ENCODE assay signal across 13 cellular contexts in genomic region chr17:16328997-16329396, GRCh38. TPM values are rescaled to one million over a fixed set of nuclear protein-coding genes. Genes with fewer than 3 reads are reported as not detected.
DNase-seq lines count a peak whose midpoint lies in the region; ATAC-seq, FAIRE-seq and TF ChIP-seq lines count a peak whose summit lies in the region.
"Had no signal": no experiment of that assay in that cellular context is flagged by ENCODE, and none has a peak within 500 bp of the region (broad histone marks: within the 10 kb centered on the region; RNA-seq: fewer than 3 reads in every experiment).

No MANE protein-coding gene starts in this region.

- TF ChIP-seq POLR2A in endothelial cell of umbilical vein (IDR thresholded peaks at IDR 0.05; ENCODE audit: low read depth, low read length): no peak

- no peaks in the 10 kb centered on the region for H3K9me3 ChIP-seq in endothelial cell of umbilical vein (replicated peaks; ENCODE audit: control insufficient read depth, insufficient read depth, low read length)
- H3K9me3 ChIP-seq in small intestine (ENCODE audit: control insufficient read depth, low read depth): no peaks in the 10 kb centered on the region
- H3K9me3 ChIP-seq: esophagus muscularis mucosa, psoas muscle had no signal

- H3K9me1 ChIP-seq in endothelial cell of umbilical vein (replicated peaks; ENCODE audit: control insufficient read depth, extremely low read depth, insufficient read depth, low read length): no peaks in the 10 kb centered on the region

- CTCF ChIA-PET in endothelial cell of umbilical vein (lab: Charles Lee): no interaction called here

- TF ChIP-seq CTCF in GM12874 (IDR thresholded peaks at IDR 0.05; ENCODE audit: insufficient read depth, low read depth, low read length): peak; percentile 25; the same call in 1 of the 2 replicates
- TF ChIP-seq CTCF in endothelial cell of umbilical vein (IDR thresholded peaks at IDR 0.05; ENCODE audit: extremely low read depth in 1 of 2, insufficient read depth in 1 of 2, low read depth in 1 of 2, low read length in 2 of 2): peak; percentile 4 to 17

- H4K20me1 ChIP-seq in endothelial cell of umbilical vein (replicated peaks; ENCODE audit: control insufficient read depth, extremely low read depth, insufficient read depth, low read length): no peaks in the 10 kb centered on the region

- WGBS in small intestine, 3 donors: 6 to 30% (median 7%) methylated on average over 1 of the region's 1 CpG

- dilution Hi-C loops in endothelial cell of umbilical vein (cut with MboI; ENCODE audit: extremely low pct_ligation_motif_present, low sequenced_read_pairs): no loop called here

- H3K4me2 ChIP-seq in endothelial cell of umbilical vein (ENCODE audit: insufficient read depth, low read length): no peak overlapping the region

- no peaks in the 10 kb centered on the region for H3K79me2 ChIP-seq in endothelial cell of umbilical vein (ENCODE audit: control insufficient read depth, insufficient read depth, low read length)

- FAIRE-seq in endothelial cell of umbilical vein (lab: Jason Lieb, UNC) (no peak), small intestine (lab: Jason Lieb, UNC) (no peak)

- H3K27ac ChIP-seq in endothelial cell of umbilical vein (ENCODE audit: insufficient read depth, low read depth, low read length) (no peak overlapping the region), small intestine (ENCODE audit: low read depth in 1 of 2, low read length in 1 of 2) (peak overlapping the region; percentile 15 to 24)
- H3K27ac ChIP-seq: psoas muscle, SK-N-MC had no signal

- H3K4me3 ChIP-seq in endothelial cell of umbilical vein (replicated peaks in 1 of 3; ENCODE audit: insufficient read depth in 1 of 3, low read depth in 1 of 3, low read length in 3 of 3) (no peak overlapping the region), small intestine (ENCODE audit: low read depth in 1 of 2, low read length in 2 of 2) (no peak overlapping the region)
- H3K4me3 ChIP-seq: psoas muscle, SK-N-MC had no signal

- intact Hi-C loops in endothelial cell of umbilical vein (cut with micrococcal nuclease): no loop called here
- intact Hi-C loops in cardiac septum (cut with DNase I): no loop called here

- H2AFZ ChIP-seq in endothelial cell of umbilical vein (ENCODE audit: low read depth, low read length): no peak overlapping the region

- ATAC-seq in HG03520 (IDR thresholded peaks at IDR 0.05; ENCODE audit: unreplicated experiment): no peak
- ATAC-seq: activated CD8-positive, alpha-beta T cell treated with anti-CD3 and anti-CD28 coated beads for 36 hours; psoas muscle had no signal

- H3K9ac ChIP-seq in endothelial cell of umbilical vein (replicated peaks; ENCODE audit: extremely low read depth, insufficient read depth, low read length): no peak overlapping the region

- DNase-seq in NCI-H2171 treated with DMSO at 0.1 percent for 48 hours (lab: John Stamatoyannopoulos, UW) (peak; percentile 87), endothelial cell of umbilical vein (ENCODE audit: low read depth, low spot score) (peak; percentile 6), small intestine (peak; percentile 31), epidermal melanocyte (ENCODE audit: insufficient read length, low spot score) (no peak), cardiac septum (ENCODE audit: low spot score) (no peak)
- no peak for DNase-seq in activated CD4-positive, alpha-beta T cell treated with anti-CD3 and anti-CD28 coated beads, Interleukin-2, amount 50 U/mL, for 1 hour
- DNase-seq: activated CD8-positive, alpha-beta T cell treated with anti-CD3 and anti-CD28 coated beads for 36 hours; activated naive CD8-positive, alpha-beta T cell treated with anti-CD3 and anti-CD28 coated beads, Interleukin-2, amount 10 ng/mL, durations not matched to agents 7 days and 5 days had no signal

- H3K27me3 ChIP-seq in endothelial cell of umbilical vein (ENCODE audit: control insufficient read depth in 2 of 2, insufficient read depth in 2 of 2, low read length in 2 of 2) (no peaks in the 10 kb centered on the region), small intestine (ENCODE audit: control insufficient read depth in 2 of 2, insufficient read depth in 2 of 2, low read length in 2 of 2) (no peaks in the 10 kb centered on the region)
- H3K27me3 ChIP-seq: esophagus muscularis mucosa had no signal

- H3K36me3 ChIP-seq in endothelial cell of umbilical vein (ENCODE audit: control insufficient read depth in 2 of 2, extremely low read depth in 1 of 2, insufficient read depth in 2 of 2, low read length in 2 of 2) (no peaks in the 10 kb centered on the region), small intestine (ENCODE audit: control insufficient read depth in 2 of 2, insufficient read depth in 2 of 2, low read length in 2 of 2) (peaks cover 0 to 3% of the 10 kb centered on the region in 2 donors)

- POLR2A ChIA-PET in endothelial cell of umbilical vein (lab: Charles Lee): no interaction called here

- peaks cover 5% of the 10 kb centered on the region for H3K4me1 ChIP-seq in endothelial cell of umbilical vein (ENCODE audit: control insufficient read depth, extremely low read depth, insufficient read depth, low read length)
- H3K4me1 ChIP-seq in small intestine (ENCODE audit: control insufficient read depth in 2 of 2, insufficient read depth in 1 of 2, low read depth in 1 of 2, low read length in 1 of 2): peaks cover 0 to 2% of the 10 kb centered on the region in 2 donors
- H3K4me1 ChIP-seq: psoas muscle had no signal

- BruUV-seq in endothelial cell of umbilical vein (replicated peaks; lab: Mats Ljungman, UMichigan): no TSS peak

TF ChIP-seq in endothelial cell of umbilical vein, 7 proteins besides CTCF, POLR2A, EP300 and RAD21:
- no peak for TF ChIP-seq GATA2 (IDR thresholded peaks at IDR 0.05; ENCODE audit: insufficient read depth, insufficient read length, low read depth, low read length)
- TF ChIP-seq FOS (IDR thresholded peaks at IDR 0.05; ENCODE audit: borderline replicate concordance, insufficient read depth, low read length): no peak
- no peak for TF ChIP-seq MYC (IDR thresholded peaks at IDR 0.05; ENCODE audit: low read depth, low read length)
- TF ChIP-seq, protein P1, sequence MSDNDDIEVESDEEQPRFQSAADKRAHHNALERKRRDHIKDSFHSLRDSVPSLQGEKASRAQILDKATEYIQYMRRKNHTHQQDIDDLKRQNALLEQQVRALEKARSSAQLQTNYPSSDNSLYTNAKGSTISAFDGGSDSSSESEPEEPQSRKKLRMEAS (IDR thresholded peaks at IDR 0.05; ENCODE audit: insufficient read depth, insufficient read length): no peak
- no peak for TF ChIP-seq EZH2 (IDR thresholded peaks at IDR 0.05; ENCODE audit: borderline replicate concordance, low read depth, low read length, severe bottlenecking)
- no peak for TF ChIP-seq POLR2AphosphoS5 (IDR thresholded peaks at IDR 0.05; ENCODE audit: insufficient read depth, low read depth, low read length)
- no peak for TF ChIP-seq JUN (IDR thresholded peaks at IDR 0.05; ENCODE audit: borderline replicate concordance, insufficient read depth, insufficient read length, low read depth)

RNA-seq across cellular contexts. Expression of gene CENPV, which starts 24.3 kb away (rescaled TPM):
- total RNA-seq in endothelial cell of umbilical vein (41.6 and 44.0 TPM in 2 replicates), cardiac septum (2.9 TPM)
- polyA plus RNA-seq in endothelial cell of umbilical vein (29.9 and 38.2 TPM in 2 replicates), small intestine (100 to 1,000 TPM; 115 to 185 (median 163) TPM)
- polyA plus RNA-seq in endothelial cell of umbilical vein (2011; cell fraction: cytosol; rRNA removed): 40.3 and 59.3 TPM in 2 replicates
- polyA plus RNA-seq in endothelial cell of umbilical vein (2011; cell fraction: nucleus; rRNA removed): 41.7 and 43.2 TPM in 2 replicates
- polyA plus RNA-seq in endothelial cell of umbilical vein (2012): 23.2 and 43.9 TPM in 2 replicates
- polyA minus RNA-seq in endothelial cell of umbilical vein: 19.6 and 30.1 TPM in 2 replicates
- polyA minus RNA-seq in endothelial cell of umbilical vein (2011; cell fraction: cytosol; rRNA and poly(A)+ RNA removed): 31.4 TPM
- polyA minus RNA-seq in endothelial cell of umbilical vein (2011; cell fraction: nucleus; rRNA and poly(A)+ RNA removed): 5.9 and 10.9 TPM in 2 replicates

RNA-seq across cellular contexts. Expression of gene UBB, which starts 51.9 kb away (rescaled TPM):
- total RNA-seq in endothelial cell of umbilical vein (1,183 and 1,294 TPM in 2 replicates), cardiac septum (1,552 TPM)
- polyA plus RNA-seq in endothelial cell of umbilical vein (1,282 and 1,683 TPM in 2 replicates), small intestine (1,000 to 10,000 TPM; 1,011 to 2,335 (median 1,827) TPM)
- polyA plus RNA-seq in endothelial cell of umbilical vein (2011; cell fraction: cytosol; rRNA removed): 2,429 and 2,954 TPM in 2 replicates
- polyA plus RNA-seq in endothelial cell of umbilical vein (2011; cell fraction: nucleus; rRNA removed): 752 and 988 TPM in 2 replicates
- polyA plus RNA-seq in endothelial cell of umbilical vein (2012): 2,061 and 2,237 TPM in 2 replicates
- polyA minus RNA-seq in endothelial cell of umbilical vein: 1,148 and 1,520 TPM in 2 replicates
- polyA minus RNA-seq in endothelial cell of umbilical vein (2011; cell fraction: cytosol; rRNA and poly(A)+ RNA removed): 916 TPM
- polyA minus RNA-seq in endothelial cell of umbilical vein (2011; cell fraction: nucleus; rRNA and poly(A)+ RNA removed): 206 and 281 TPM in 2 replicates

Comparison
In these comparisons a context has a peak if more than half of its experiments do, and no peak if none do; other contexts are left out.
1. DNase-seq: peak in NCI-H2171 treated with DMSO at 0.1 percent for 48 hours (single experiment), endothelial cell of umbilical vein (single experiment) and small intestine (single experiment); none in epidermal melanocyte (single experiment), activated CD4-positive, alpha-beta T cell treated with anti-CD3 and anti-CD28 coated beads, Interleukin-2, amount 50 U/mL, for 1 hour (single experiment) and cardiac septum (single experiment).
2. RNA of gene CENPV, which starts 24.3 kb away (total RNA-seq): 41.6 to 44.0 TPM in endothelial cell of umbilical vein; 2.9 TPM in cardiac septum (single experiment); every median in the first group is over 10 times any median in the second.